In the genomic region with DNA sequence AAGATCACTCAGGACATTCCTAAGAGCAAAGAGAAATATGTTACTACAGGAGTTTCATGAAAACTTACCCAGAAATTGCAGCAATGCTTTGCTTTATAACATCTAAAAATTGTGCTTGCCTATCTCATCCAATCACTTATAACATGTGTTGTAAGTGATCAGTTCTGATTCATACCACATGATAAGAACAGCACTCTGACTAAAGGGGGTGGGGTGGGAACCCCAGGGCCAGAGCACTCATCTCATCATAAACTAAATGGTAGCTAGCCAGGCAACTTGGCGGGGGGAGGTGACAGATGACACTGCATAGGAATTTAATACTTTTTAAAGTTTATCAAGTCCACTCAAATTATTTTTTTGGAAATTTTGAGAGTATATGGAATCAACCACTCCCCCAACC, we compare ENCODE assay signal across 12 cellular contexts. TPM values are rescaled to one million over a fixed set of nuclear protein-coding genes. Genes with fewer than 3 reads are reported as not detected.
DNase-seq lines count a peak whose midpoint lies in the region; ATAC-seq and TF ChIP-seq lines count a peak whose summit lies in the region.
"Had no signal": no experiment of that assay in that cellular context is flagged by ENCODE, and none has a peak within 500 bp of the region (broad histone marks: within the 10 kb centered on the region; RNA-seq: fewer than 3 reads in every experiment).

No MANE protein-coding gene starts in this region.

- H3K36me3 Mint-ChIP-seq in activated naive CD8-positive, alpha-beta T cell treated with anti-CD3 and anti-CD28 coated beads, Interleukin-2, amount 50 U/mL, for 24 hours (ENCODE audit: low read depth), result peaks cover 30% of the 10 kb centered on the region
- no peaks in the 10 kb centered on the region for H3K36me3 Mint-ChIP-seq in HFFc6 (ENCODE audit: low read depth)

- TF ChIP-seq CTCF in HFFc6 (IDR thresholded peaks at IDR 0.05), result no peak

- DNase-seq in AG20443 (ENCODE audit: low spot score), result peak; percentile 47
- DNase-seq in LHCN-M2 (ENCODE audit: low read depth), result peak; percentile 40
- DNase-seq in activated naive CD8-positive, alpha-beta T cell treated with anti-CD3 and anti-CD28 coated beads, Interleukin-2, amount 50 U/mL, for 24 hours, result peak; percentile 55
- DNase-seq in sciatic nerve (ENCODE audit: low spot score), result no peak
- no peak for DNase-seq in HFFc6
- DNase-seq: dorsolateral prefrontal cortex, hippocampal formation, NCI-H748 treated with DMSO at 0.1 percent for 48 hours, SW 1271 had no signal

- peaks cover 83% of the 10 kb centered on the region for H3K4me1 Mint-ChIP-seq in activated naive CD8-positive, alpha-beta T cell treated with anti-CD3 and anti-CD28 coated beads, Interleukin-2, amount 50 U/mL, for 24 hours
- H3K4me1 Mint-ChIP-seq in HFFc6 (ENCODE audit: low read depth), result no peaks in the 10 kb centered on the region

- peak overlapping the region; percentile 82 for H3K27ac Mint-ChIP-seq in activated naive CD8-positive, alpha-beta T cell treated with anti-CD3 and anti-CD28 coated beads, Interleukin-2, amount 50 U/mL, for 24 hours
- H3K27ac Mint-ChIP-seq in HFFc6, result no peak overlapping the region

- peak; percentile 77 for ATAC-seq in activated naive CD8-positive, alpha-beta T cell treated with anti-CD3 and anti-CD28 coated beads, Interleukin-2, amount 50 U/mL, for 24 hours
- ATAC-seq in sciatic nerve (peak; percentile 51), GM21825 (IDR thresholded peaks at IDR 0.05; ENCODE audit: unreplicated experiment) (no peak), GM19351 (IDR thresholded peaks at IDR 0.05; ENCODE audit: unreplicated experiment) (no peak), GM21390 (IDR thresholded peaks at IDR 0.05; ENCODE audit: unreplicated experiment) (no peak)

- H3K9me3 Mint-ChIP-seq in activated naive CD8-positive, alpha-beta T cell treated with anti-CD3 and anti-CD28 coated beads, Interleukin-2, amount 50 U/mL, for 24 hours, result no peaks in the 10 kb centered on the region
- no peaks in the 10 kb centered on the region for H3K9me3 Mint-ChIP-seq in HFFc6

- no peak overlapping the region for H3K4me3 Mint-ChIP-seq in activated naive CD8-positive, alpha-beta T cell treated with anti-CD3 and anti-CD28 coated beads, Interleukin-2, amount 50 U/mL, for 24 hours
- H3K4me3 Mint-ChIP-seq in HFFc6, result no peak overlapping the region

- no peaks in the 10 kb centered on the region for H3K27me3 Mint-ChIP-seq in activated naive CD8-positive, alpha-beta T cell treated with anti-CD3 and anti-CD28 coated beads, Interleukin-2, amount 50 U/mL, for 24 hours
- H3K27me3 Mint-ChIP-seq in HFFc6 (ENCODE audit: insufficient read depth), result peaks cover 2% of the 10 kb centered on the region

- intact Hi-C loops in sciatic nerve (cut with DNase I), result no loop called here

RNA-seq across cellular contexts. Expression of gene FOXO1, which starts 42.1 kb away (rescaled TPM):
- 4.6 and 6.2 TPM in 2 replicates for total RNA-seq in LHCN-M2 (2014; rRNA removed)
- polyA plus RNA-seq in LHCN-M2 (2012), result 0.90 TPM
- total RNA-seq in sciatic nerve, result 57.5 TPM
- 1 to 10 TPM in 1 of 6 experiments, under 1 TPM in 5; 0.48 to 1.1 (median 0.63) TPM for total RNA-seq in HFFc6 (2021; fragmentation: NEBNext Ultra II Directional; extraction: Animal tissue kit (Norgen Biotek cat#: 25700))

Comparison
In these comparisons a context has a peak if more than half of its experiments do, and no peak if none do; other contexts are left out.
1. DNase-seq: peak in AG20443 (single experiment), LHCN-M2 (single experiment) and activated naive CD8-positive, alpha-beta T cell treated with anti-CD3 and anti-CD28 coated beads, Interleukin-2, amount 50 U/mL, for 24 hours (single experiment); none in sciatic nerve (single experiment) and HFFc6 (single experiment).
2. ATAC-seq: peak in activated naive CD8-positive, alpha-beta T cell treated with anti-CD3 and anti-CD28 coated beads, Interleukin-2, amount 50 U/mL, for 24 hours (single experiment) and sciatic nerve (single experiment); none in GM21825 (single experiment), GM19351 (single experiment) and GM21390 (single experiment).